ENCODE assay signal across 1 cellular context in genomic region chr2:168577885-168578284, GRCh38.
TF ChIP-seq lines count a peak whose summit lies in the region.

No MANE protein-coding gene starts in this region.

TF ChIP-seq in SK-N-SH, 30 proteins besides CTCF, POLR2A, EP300 and RAD21 (continued from another document):
- TF ChIP-seq ZBTB33 (IDR thresholded peaks at IDR 0.05; ENCODE audit: borderline replicate concordance, low read depth) (no peak), TCF12 (IDR thresholded peaks at IDR 0.05) (peak; percentile 75), RXRA (IDR thresholded peaks at IDR 0.05; ENCODE audit: borderline replicate concordance, low read depth) (no peak), EZH2phosphoT487 (IDR thresholded peaks at IDR 0.05; ENCODE audit: borderline replicate concordance, low read depth) (no peak), CHD2 (IDR thresholded peaks at IDR 0.05; ENCODE audit: low read length, partially characterized antibody) (peak; percentile 72), RCOR1 (IDR thresholded peaks at IDR 0.05; ENCODE audit: low read length) (peak; percentile 87), POLR2AphosphoS5 (IDR thresholded peaks at IDR 0.05; ENCODE audit: low read depth, low read length) (no peak), GATA2 (CRISPR knock-in tag; IDR thresholded peaks at IDR 0.05) (peak; percentile 68; the same call in 1 of the 2 replicates), MAX (IDR thresholded peaks at IDR 0.05; ENCODE audit: low read depth) (no peak), IRF3 (IDR thresholded peaks at IDR 0.05; ENCODE audit: low read depth, low read length) (no peak)
